Comparison of ENCODE assay signal across 19 cellular contexts in genomic region chr9:135060461-135061116, GRCh38. TPM values are rescaled to one million over a fixed set of nuclear protein-coding genes. Genes with fewer than 3 reads are reported as not detected.
"Had no signal": no experiment of that assay in that cellular context is flagged by ENCODE, and none has a peak within 500 bp of the region (broad histone marks: within the 10 kb centered on the region; RNA-seq: fewer than 3 reads in every experiment).

No MANE protein-coding gene starts in this region.

- H3K36me3 ChIP-seq: pancreas, transverse colon had no signal

- H3K27ac Mint-ChIP-seq: activated naive CD4-positive, alpha-beta T cell treated with anti-CD3 and anti-CD28 coated beads, Interleukin-2, amount 50 U/mL, for 72 hours; brain had no signal

- H3K4me3 Mint-ChIP-seq: brain; central memory CD8-positive, alpha-beta T cell had no signal

- H3K4me1 ChIP-seq: foreskin keratinocyte, pancreas, transverse colon had no signal

- DNase-seq: activated CD4-positive, CD25-positive, alpha-beta regulatory T cell treated with anti-CD3 and anti-CD28 coated beads, Interleukin-2, amount 50 U/mL, for 72 hours; amygdala; effector memory CD4-positive, alpha-beta T cell; foreskin keratinocyte; midbrain; stimulated activated CD4-positive, alpha-beta T cell treated with anti-CD3 and anti-CD28 coated beads, Interleukin-15, amount 100 ng/mL, for 24 hours; stimulated activated CD4-positive, alpha-beta T cell treated with anti-CD3 and anti-CD28 coated beads, Interleukin-4, amount 100 ng/mL, for 1 hour; stimulated activated naive CD4-positive, alpha-beta T cell treated with Interleukin-2 at 50 U/mL for 16 hours; substantia nigra; T-helper 1 cell; T1000; transverse colon had no signal

- H3K9me3 ChIP-seq: pancreas, transverse colon had no signal

- H3K27ac ChIP-seq: foreskin keratinocyte, pancreas, transverse colon had no signal

- H3K4me3 ChIP-seq: lung, pancreas, transverse colon had no signal

- H3K36me3 Mint-ChIP-seq: brain had no signal

- H3K4me1 Mint-ChIP-seq: central memory CD8-positive, alpha-beta T cell had no signal

- ATAC-seq: activated naive CD4-positive, alpha-beta T cell treated with anti-CD3 and anti-CD28 coated beads, Interleukin-2, amount 50 U/mL, for 72 hours; foreskin keratinocyte; pancreas had no signal

- H3K27me3 ChIP-seq: foreskin keratinocyte, pancreas had no signal

RNA-seq across cellular contexts. Expression of gene OLFM1, which starts 26.9 kb away (rescaled TPM):
- total RNA-seq: activated CD8-positive, alpha-beta memory T cell treated with anti-CD3 and anti-CD28 coated beads for 36 hours; activated naive CD4-positive, alpha-beta T cell treated with anti-CD3 and anti-CD28 coated beads, Interleukin-2, amount 50 U/mL, for 72 hours; myocyte had no signal
